Comparison of ENCODE assay signal across 15 cellular contexts in genomic region chr17:78238823-78239488, GRCh38. TPM values are rescaled to one million over a fixed set of nuclear protein-coding genes. Genes with fewer than 3 reads are reported as not detected.
DNase-seq lines count a peak whose midpoint lies in the region; ATAC-seq and TF ChIP-seq lines count a peak whose summit lies in the region.
"Had no signal": no experiment of that assay in that cellular context is flagged by ENCODE, and none has a peak within 500 bp of the region (broad histone marks: within the 10 kb centered on the region; RNA-seq: fewer than 3 reads in every experiment).

No MANE protein-coding gene starts in this region.

- no peak overlapping the region for H3K4me3 Mint-ChIP-seq in GM23338

- H3K9me3 Mint-ChIP-seq in GM23338 = no peaks in the 10 kb centered on the region

- H3K4me1 ChIP-seq in GM23338 (ENCODE audit: insufficient read depth) (no peaks in the 10 kb centered on the region), HAP-1 (no peaks in the 10 kb centered on the region)

- no peaks in the 10 kb centered on the region for H3F3A ChIP-seq in GM23338 (replicated peaks; ENCODE audit: low read depth)

- no peak overlapping the region for H3K27ac Mint-ChIP-seq in GM23338

- ATAC-seq in GM23338 (peak; percentile 8; the same call in 2 of the 3 replicates), esophagus mucosa (peak; percentile 4)

- H3K27me3 Mint-ChIP-seq in GM23338 (ENCODE audit: insufficient read depth, low read depth, poor library complexity) = peaks cover 18% of the 10 kb centered on the region

- DNase-seq in GM23338 (ENCODE audit: low spot score) (no peak), SK-N-DZ (ENCODE audit: low spot score) (peak; percentile 22), HAP-1 (ENCODE audit: low spot score in 2 of 2) (no peak), GDM1 (lab: John Stamatoyannopoulos, UW) (no peak), germinal center (ENCODE audit: low spot score) (no peak)
- DNase-seq: DMS153, NCI-H1092 treated with DMSO at 0.1 percent for 48 hours, NCI-H187 treated with DMSO at 0.1 percent for 48 hours, NCI-H2171 treated with DMSO at 0.1 percent for 48 hours, T-helper 1 cell had no signal

- H3K4me2 ChIP-seq in GM23338 = no peak overlapping the region

- H3K4me1 Mint-ChIP-seq in GM23338 = peaks cover 4% of the 10 kb centered on the region; the same call in 1 of the 3 replicates

- H3K27me3 ChIP-seq in GM23338 (ENCODE audit: insufficient read depth) = no peaks in the 10 kb centered on the region
- H3K27me3 ChIP-seq in HAP-1 (ENCODE audit: low read depth) = no peaks in the 10 kb centered on the region

- H3K36me3 ChIP-seq in GM23338 (ENCODE audit: insufficient read depth) = no peaks in the 10 kb centered on the region
- no peaks in the 10 kb centered on the region for H3K36me3 ChIP-seq in HAP-1 (replicated peaks)

- in situ Hi-C loops in HAP-1 (cut with MboI; ENCODE audit: low sequenced_read_pairs) = no loop called here

- H3K9me3 ChIP-seq in HAP-1 = no peaks in the 10 kb centered on the region

- H3K27ac ChIP-seq in GM23338 (ENCODE audit: low read depth) (no peak overlapping the region), temporal lobe (ENCODE audit: low read depth, low read length) (peak overlapping the region; percentile 99)

- H3K36me3 Mint-ChIP-seq in GM23338 (ENCODE audit: low read depth) = no peaks in the 10 kb centered on the region

- no peak overlapping the region for H2AFZ ChIP-seq in GM23338

- H3K4me3 ChIP-seq in GM23338 (no peak overlapping the region), HAP-1 (no peak overlapping the region)

- no peaks in the 10 kb centered on the region for H3K79me2 ChIP-seq in GM23338 (replicated peaks; ENCODE audit: insufficient read depth)

- TF ChIP-seq CTCF in GM23338 (conservative IDR thresholded peaks at IDR 0.05; ENCODE audit: low read depth in 2 of 2) = no peak

- no peaks in the 10 kb centered on the region for H4K20me1 ChIP-seq in GM23338 (replicated peaks; ENCODE audit: insufficient read depth)

- no peaks in the 10 kb centered on the region for H3K9me2 ChIP-seq in GM23338 (ENCODE audit: insufficient read depth)

TF ChIP-seq in GM23338, 12 proteins besides CTCF, POLR2A, EP300 and RAD21:
- TF ChIP-seq REST (IDR thresholded peaks at IDR 0.05; ENCODE audit: unreplicated experiment) (no peak), POLR2AphosphoS5 (IDR thresholded peaks at IDR 0.05; ENCODE audit: low read depth) (no peak), ZNF331 (CRISPR knock-in tag; IDR thresholded peaks at IDR 0.05; ENCODE audit: low read depth) (no peak), EZH2 (IDR thresholded peaks at IDR 0.05; ENCODE audit: low read depth, unreplicated experiment) (no peak), ETS1 (IDR thresholded peaks at IDR 0.05) (no peak), EZH2phosphoT487 (IDR thresholded peaks at IDR 0.05; ENCODE audit: unreplicated experiment) (no peak), ZNF114 (CRISPR knock-in tag; IDR thresholded peaks at IDR 0.05) (no peak), CREB1 (CRISPR knock-in tag; IDR thresholded peaks at IDR 0.05; ENCODE audit: low read depth) (no peak), JUNB (IDR thresholded peaks at IDR 0.05; ENCODE audit: unreplicated experiment) (no peak), STAT1 (IDR thresholded peaks at IDR 0.05; ENCODE audit: unreplicated experiment) (no peak)

RNA-seq across cellular contexts. Expression of gene TMEM235, which starts 7.5 kb away (rescaled TPM):
- not detected in 2 replicates for total RNA-seq in GM23338 (2014; rRNA removed; shearing (Covaris generic))
- polyA plus RNA-seq in GM23338 (2016; fragmentation: Nextera tagmentation; extraction: Ambion mirVana) = not detected in 2 replicates
- polyA plus RNA-seq in SK-N-DZ (2014; cell fraction: cytosol; rRNA removed) = 0.63 TPM in 1 of 2 replicates, not detected in the other
- polyA plus RNA-seq in SK-N-DZ (2014; cell fraction: nucleus; rRNA removed) = 0.60 and 1.3 TPM in 2 replicates
- not detected for total RNA-seq in esophagus mucosa
- not detected for total RNA-seq in temporal lobe
- total RNA-seq: HT1080, NCI-H460, SK-MEL-5 had no signal

RNA-seq across cellular contexts. Expression of gene BIRC5, which starts 24.9 kb away (rescaled TPM):
- 89.7 and 114 TPM in 2 replicates for total RNA-seq in GM23338 (2014; rRNA removed; shearing (Covaris generic))
- 111 and 132 TPM in 2 replicates for polyA plus RNA-seq in GM23338 (2016; fragmentation: Nextera tagmentation; extraction: Ambion mirVana)
- 200 and 212 TPM in 2 replicates for polyA plus RNA-seq in SK-N-DZ (2014; cell fraction: cytosol; rRNA removed)
- polyA plus RNA-seq in SK-N-DZ (2014; cell fraction: nucleus; rRNA removed) = 123 and 127 TPM in 2 replicates
- 28.5 TPM for total RNA-seq in esophagus mucosa
- 3.2 TPM for total RNA-seq in temporal lobe

RNA-seq across cellular contexts. Expression of gene AFMID, which starts 51.8 kb away (rescaled TPM):
- total RNA-seq in GM23338 (2014; rRNA removed; shearing (Covaris generic)) = 43.0 and 47.5 TPM in 2 replicates
- polyA plus RNA-seq in GM23338 (2016; fragmentation: Nextera tagmentation; extraction: Ambion mirVana) = 36.8 and 38.0 TPM in 2 replicates
- 49.4 and 55.0 TPM in 2 replicates for polyA plus RNA-seq in SK-N-DZ (2014; cell fraction: cytosol; rRNA removed)
- 43.4 and 56.3 TPM in 2 replicates for polyA plus RNA-seq in SK-N-DZ (2014; cell fraction: nucleus; rRNA removed)
- total RNA-seq in esophagus mucosa (19.2 TPM), temporal lobe (18.2 TPM)

RNA-seq across cellular contexts. Expression of gene TK1, which starts 52.1 kb away (rescaled TPM):
- total RNA-seq in GM23338 (2014; rRNA removed; shearing (Covaris generic)) = 83.7 and 84.4 TPM in 2 replicates
- 74.5 and 74.6 TPM in 2 replicates for polyA plus RNA-seq in GM23338 (2016; fragmentation: Nextera tagmentation; extraction: Ambion mirVana)
- 77.3 and 87.6 TPM in 2 replicates for polyA plus RNA-seq in SK-N-DZ (2014; cell fraction: cytosol; rRNA removed)
- 44.3 and 60.3 TPM in 2 replicates for polyA plus RNA-seq in SK-N-DZ (2014; cell fraction: nucleus; rRNA removed)
- total RNA-seq in esophagus mucosa (33.3 TPM), temporal lobe (1.7 TPM)
